ENCODE assay signal across 21 cellular contexts in the genomic region with DNA sequence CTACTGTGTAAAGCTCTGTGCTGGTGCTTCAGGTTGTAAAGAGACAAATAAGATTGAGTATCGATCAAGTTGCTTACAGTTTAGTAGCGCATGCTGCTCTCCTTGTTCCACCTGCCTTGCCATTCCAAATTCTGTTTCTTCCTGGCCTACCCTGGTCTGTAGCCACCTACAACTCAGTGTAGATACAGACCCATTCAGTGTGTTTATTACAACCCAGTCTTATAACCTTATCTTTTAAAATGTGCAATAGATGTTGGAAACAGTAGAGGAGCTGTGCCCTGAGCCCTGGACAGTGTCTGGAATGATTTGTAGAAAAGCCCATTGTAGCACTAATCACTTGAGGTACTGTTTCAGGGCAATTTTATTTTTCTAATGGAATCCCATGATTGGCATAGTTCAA.
DNase-seq lines count a peak whose midpoint lies in the region; ATAC-seq, FAIRE-seq and TF ChIP-seq lines count a peak whose summit lies in the region.
"Had no signal": no experiment of that assay in that cellular context is flagged by ENCODE, and none has a peak within 500 bp of the region (broad histone marks: within the 10 kb centered on the region; RNA-seq: fewer than 3 reads in every experiment).

No MANE protein-coding gene starts in this region.

- in situ Hi-C loops in HepG2 (cut with HindIII; ENCODE audit: extremely low pct_ligation_motif_present, low pct_unique_long_range_greater_than_20kb), result no loop called here

- H3K36me3 Mint-ChIP-seq in CD14-positive monocyte, result peaks cover 0 to 6% of the 10 kb centered on the region in 2 donors
- H3K36me3 Mint-ChIP-seq: type B pancreatic cell had no signal

- no peak for TF ChIP-seq EP300 in HepG2 (IDR thresholded peaks at IDR 0.05; ENCODE audit: low read depth in 2 of 2, low read length in 2 of 2)
- no peak for TF ChIP-seq EP300 in HepG2 (CRISPR knock-in tag; IDR thresholded peaks at IDR 0.05; ENCODE audit: borderline replicate concordance)

- no peaks in the 10 kb centered on the region; a peak in 1 of 5 replicates for H3K36me3 ChIP-seq in HepG2 (replicated peaks in 1 of 2; ENCODE audit: control insufficient read depth in 1 of 2, insufficient read depth in 2 of 2, low read length in 2 of 2)
- H3K36me3 ChIP-seq: Peyer's patch had no signal

- H3K4me1 ChIP-seq in HepG2 (ENCODE audit: insufficient read depth, low read length), result peaks cover 83% of the 10 kb centered on the region

- H3K9me3 ChIP-seq in HepG2 (ENCODE audit: low read length), result no peaks in the 10 kb centered on the region
- H3K9me3 ChIP-seq: Peyer's patch had no signal

- H3K79me2 ChIP-seq in HepG2 (ENCODE audit: insufficient read depth, low read length), result peaks cover 78% of the 10 kb centered on the region

- intact Hi-C loops in CD14-positive monocyte (cut with micrococcal nuclease) (loop anchor here (2.0 to 10.0 kb wide), 4 partner anchors 41 to 68 kb away; partner anchors contain the start of gene DIP2B (in 1 of the 2)), HepG2 (cut with micrococcal nuclease; ENCODE audit: unreplicated experiment) (loop anchor here (2.0 to 10.0 kb wide), 2 partner anchors 62 to 68 kb away; partner anchors contain the start of gene DIP2B)

- BruUV-seq in HepG2 (replicated peaks; lab: Mats Ljungman, UMichigan), result no TSS peak

- H3K4me1 Mint-ChIP-seq in CD14-positive monocyte, result peaks cover 62% of the 10 kb centered on the region
- H3K4me1 Mint-ChIP-seq: activated CD4-positive, alpha-beta T cell treated with anti-CD3 and anti-CD28 coated beads, Interleukin-2, amount 10 ng/mL, durations not matched to agents 24 days and 14 days had no signal

- H3K9ac ChIP-seq in HepG2 (ENCODE audit: insufficient read depth, low read depth, low read length), result no peak overlapping the region

- no peak overlapping the region for H3K4me3 Mint-ChIP-seq in CD14-positive monocyte
- H3K4me3 Mint-ChIP-seq: activated CD4-positive, alpha-beta T cell treated with anti-CD3 and anti-CD28 coated beads, Interleukin-2, amount 10 ng/mL, durations not matched to agents 24 days and 14 days had no signal

- TF ChIP-seq CTCF in CD14-positive monocyte (IDR thresholded peaks at IDR 0.05), result no peak
- no peak for TF ChIP-seq CTCF in HepG2 (CRISPR knock-in tag; IDR thresholded peaks at IDR 0.05)

- no peak for TF ChIP-seq POLR2A in HepG2 (IDR thresholded peaks at IDR 0.05; ENCODE audit: insufficient read depth in 1 of 2, low read depth in 2 of 2, low read length in 2 of 2)

- H3K27ac Mint-ChIP-seq in CD14-positive monocyte, result peak overlapping the region in 5 of 7 donors; percentile 15 to 90 (median 59)
- H3K27ac Mint-ChIP-seq: activated CD4-positive, alpha-beta T cell treated with anti-CD3 and anti-CD28 coated beads, Interleukin-2, amount 10 ng/mL, durations not matched to agents 24 days and 14 days had no signal

- FAIRE-seq in HepG2 (lab: Jason Lieb, UNC), result no peak

- CTCF ChIA-PET in HepG2 (lab: Yijun Ruan, JAX; ENCODE audit: low intra/inter-chr PET ratio, low total read pairs), result no interaction called here

- H3K27me3 Mint-ChIP-seq in CD14-positive monocyte (ENCODE audit: low read depth in 3 of 3), result no peaks in the 10 kb centered on the region
- H3K27me3 Mint-ChIP-seq: activated CD4-positive, alpha-beta T cell treated with anti-CD3 and anti-CD28 coated beads, Interleukin-2, amount 10 ng/mL, durations not matched to agents 24 days and 14 days; type B pancreatic cell had no signal

- peaks cover 10% of the 10 kb centered on the region; the same call in 1 of the 2 replicates for H4K20me1 ChIP-seq in HepG2 (ENCODE audit: insufficient read depth, low read length)

- POLR2A ChIA-PET in HepG2 (lab: Yijun Ruan, JAX), result no interaction called here

- 100% methylated on average over 2 of the region's 2 CpGs for WGBS in HepG2 (ENCODE audit: low lambda C conversion rate)

- no peaks in the 10 kb centered on the region for H3K9me3 Mint-ChIP-seq in CD14-positive monocyte
- H3K9me3 Mint-ChIP-seq: activated CD4-positive, alpha-beta T cell treated with anti-CD3 and anti-CD28 coated beads, Interleukin-2, amount 10 ng/mL, durations not matched to agents 24 days and 14 days; type B pancreatic cell had no signal

- no peak overlapping the region for H3K27ac ChIP-seq in HepG2 (ENCODE audit: extremely low read length, insufficient read depth, low read length)
- H3K27ac ChIP-seq in skin epidermis, result peak overlapping the region in 17 of 21 experiments; percentile 0 to 72 (median 49)

- no peak overlapping the region for H2AFZ ChIP-seq in HepG2 (ENCODE audit: low read length)

- H3K4me2 ChIP-seq in HepG2 (ENCODE audit: low read depth, low read length), result no peak overlapping the region

- no peak for DNase-seq in CD14-positive monocyte (ENCODE audit: low spot score)
- peak; percentile 23 for DNase-seq in amniotic epithelial cell (ENCODE audit: low read depth)
- no peak for DNase-seq in HepG2 (ENCODE audit: low spot score)
- no peak for DNase-seq in NK-92 treated with Interleukin-12 subunit alpha and Interleukin-12 subunit beta, amount 100 ng/mL, for 24 hours (lab: John Stamatoyannopoulos, UW)
- no peak for DNase-seq in NCI-H524 treated with DMSO at 0.1 percent for 48 hours (lab: John Stamatoyannopoulos, UW)
- no peak for DNase-seq in activated CD4-positive, CD25-positive, alpha-beta regulatory T cell treated with anti-CD3 and anti-CD28 coated beads, Interleukin-2, amount 50 U/mL, for 72 hours
- no peak for DNase-seq in NCI-H1930 (lab: John Stamatoyannopoulos, UW)
- DNase-seq: activated CD4-positive, alpha-beta T cell treated with anti-CD3 and anti-CD28 coated beads, Interleukin-2, amount 10 ng/mL, durations not matched to agents 24 days and 14 days; activated CD8-positive, alpha-beta memory T cell treated with anti-CD3 and anti-CD28 coated beads, Interleukin-2, amount 50 U/mL, for 48 hours; activated gamma-delta T cell; cerebellar nuclear complex; HCEC 1CT; KG1; mesendoderm; NCI-H1105 treated with DMSO at 0.1 percent for 48 hours; NCI-H2171; NCI-H774; Peyer's patch; stimulated activated CD4-positive, alpha-beta T cell treated with anti-CD3 and anti-CD28 coated beads, Interleukin-12 subunit alpha, Interleukin-12 subunit beta, amount 100 ng/mL, for 4 hours had no signal

- TF ChIP-seq RAD21 in HepG2 (CRISPR knock-in tag; IDR thresholded peaks at IDR 0.05), result no peak

- peak; percentile 20; the same call in 1 of the 3 replicates for ATAC-seq in HepG2

- H3K4me3 ChIP-seq in HepG2 (replicated peaks in 1 of 3; ENCODE audit: insufficient read depth in 1 of 3, low read depth in 2 of 3, low read length in 3 of 3) (no peak overlapping the region), skin epidermis (no peak overlapping the region)
- H3K4me3 ChIP-seq: Peyer's patch had no signal

- H3K27me3 ChIP-seq in HepG2 (ENCODE audit: control insufficient read depth in 1 of 2, insufficient read depth in 2 of 2, low read length in 2 of 2), result no peaks in the 10 kb centered on the region; a peak in 1 of 5 replicates
- H3K27me3 ChIP-seq: Peyer's patch had no signal

TF ChIP-seq in HepG2, 621 proteins besides CTCF, POLR2A, EP300 and RAD21:
- TF ChIP-seq ZNF720 (CRISPR knock-in tag; IDR thresholded peaks at IDR 0.05) (no peak), PHB2 (IDR thresholded peaks at IDR 0.05; ENCODE audit: partially characterized antibody) (no peak)
